ENCODE assay signal across 1 cellular context in the genomic region with DNA sequence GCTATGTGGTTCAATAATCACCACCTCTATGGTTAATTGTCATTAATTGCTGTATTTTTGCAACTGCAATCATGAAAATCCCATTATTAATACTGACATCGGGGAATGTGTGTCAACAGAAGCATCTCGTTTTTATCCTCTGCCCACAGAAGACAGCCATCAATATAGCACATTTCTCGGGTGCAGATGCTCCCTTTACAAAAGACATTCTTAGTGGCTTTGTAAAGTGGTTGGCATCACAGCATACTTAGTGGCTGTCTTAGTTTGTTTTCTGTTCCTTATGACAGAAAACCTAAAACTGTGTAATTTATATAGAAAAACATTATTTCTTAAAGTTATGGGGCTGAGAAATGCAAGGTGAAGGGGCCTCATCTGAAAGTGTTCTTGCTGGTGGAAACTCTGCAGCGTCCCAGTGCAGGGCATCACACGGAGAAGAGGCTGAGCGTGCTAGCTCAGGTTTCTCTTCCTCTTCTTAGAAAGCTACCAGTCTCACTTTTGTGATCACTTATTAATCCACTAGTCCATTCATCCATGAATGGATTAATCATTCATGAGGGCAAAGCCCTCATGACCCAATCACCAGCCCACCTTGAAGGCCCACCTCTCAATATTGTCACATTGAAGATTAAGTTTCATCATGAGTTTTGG.
A peak's percentile ranks its signal among the peaks of the same experiment; 100 is the strongest.
TF ChIP-seq lines count a peak whose summit lies in the region.

No MANE protein-coding gene starts in this region.

TF ChIP-seq in GM12878, 131 proteins besides CTCF, POLR2A, EP300 and RAD21 (continued from another document):
- TF ChIP-seq NFIC (IDR thresholded peaks at IDR 0.05; ENCODE audit: low read depth, low read length) (no peak), SP1 (IDR thresholded peaks at IDR 0.05; ENCODE audit: low read depth, low read length) (no peak), STAT1 (conservative IDR thresholded peaks at IDR 0.05) (no peak), SIN3A (IDR thresholded peaks at IDR 0.05; ENCODE audit: low read depth, low read length) (no peak), MTA2 (IDR thresholded peaks at IDR 0.05; ENCODE audit: low read depth) (peak; percentile 73), IKZF2 (IDR thresholded peaks at IDR 0.05) (peak in 1 of 2 experiments; percentile 30; a peak in 3 of 4 replicates), PAX5 (IDR thresholded peaks at IDR 0.05; ENCODE audit: borderline replicate concordance, low read depth, low read length) (0 out of 2 replicates have a peak, but pooled peaks have one; percentile 18), YBX1 (IDR thresholded peaks at IDR 0.05) (no peak), IKZF1 (conservative IDR thresholded peaks at IDR 0.05) (peak; percentile 44), MEF2A (IDR thresholded peaks at IDR 0.05; ENCODE audit: insufficient read depth, low read depth, low read length) (no peak), CBFB (IDR thresholded peaks at IDR 0.05; ENCODE audit: low read depth) (no peak), GATAD2B (conservative IDR thresholded peaks at IDR 0.05; ENCODE audit: low read depth) (no peak), POU2F2 (IDR thresholded peaks at IDR 0.05; ENCODE audit: borderline replicate concordance, low read depth, low read length) (no peak), ZZZ3 (IDR thresholded peaks at IDR 0.05; ENCODE audit: control insufficient read depth, insufficient read length, low read depth) (no peak), HDAC6 (IDR thresholded peaks at IDR 0.05; ENCODE audit: unreplicated experiment) (no peak), MYB (IDR thresholded peaks at IDR 0.05; ENCODE audit: borderline replicate concordance, low read depth, low read length) (no peak), NFYA (IDR thresholded peaks at IDR 0.05; ENCODE audit: borderline replicate concordance, low read depth, low read length) (no peak), SIX5 (IDR thresholded peaks at IDR 0.05; ENCODE audit: low read depth, low read length, severe bottlenecking) (no peak), ESRRA (IDR thresholded peaks at IDR 0.05; ENCODE audit: low read length) (no peak), CHD2 (IDR thresholded peaks at IDR 0.05; ENCODE audit: borderline replicate concordance, low read depth, low read length) (peak; percentile 23; the same call in 1 of the 2 replicates), CREB1 (IDR thresholded peaks at IDR 0.05; ENCODE audit: low read depth) (no peak)
- TF ChIP-seq, protein P1, sequence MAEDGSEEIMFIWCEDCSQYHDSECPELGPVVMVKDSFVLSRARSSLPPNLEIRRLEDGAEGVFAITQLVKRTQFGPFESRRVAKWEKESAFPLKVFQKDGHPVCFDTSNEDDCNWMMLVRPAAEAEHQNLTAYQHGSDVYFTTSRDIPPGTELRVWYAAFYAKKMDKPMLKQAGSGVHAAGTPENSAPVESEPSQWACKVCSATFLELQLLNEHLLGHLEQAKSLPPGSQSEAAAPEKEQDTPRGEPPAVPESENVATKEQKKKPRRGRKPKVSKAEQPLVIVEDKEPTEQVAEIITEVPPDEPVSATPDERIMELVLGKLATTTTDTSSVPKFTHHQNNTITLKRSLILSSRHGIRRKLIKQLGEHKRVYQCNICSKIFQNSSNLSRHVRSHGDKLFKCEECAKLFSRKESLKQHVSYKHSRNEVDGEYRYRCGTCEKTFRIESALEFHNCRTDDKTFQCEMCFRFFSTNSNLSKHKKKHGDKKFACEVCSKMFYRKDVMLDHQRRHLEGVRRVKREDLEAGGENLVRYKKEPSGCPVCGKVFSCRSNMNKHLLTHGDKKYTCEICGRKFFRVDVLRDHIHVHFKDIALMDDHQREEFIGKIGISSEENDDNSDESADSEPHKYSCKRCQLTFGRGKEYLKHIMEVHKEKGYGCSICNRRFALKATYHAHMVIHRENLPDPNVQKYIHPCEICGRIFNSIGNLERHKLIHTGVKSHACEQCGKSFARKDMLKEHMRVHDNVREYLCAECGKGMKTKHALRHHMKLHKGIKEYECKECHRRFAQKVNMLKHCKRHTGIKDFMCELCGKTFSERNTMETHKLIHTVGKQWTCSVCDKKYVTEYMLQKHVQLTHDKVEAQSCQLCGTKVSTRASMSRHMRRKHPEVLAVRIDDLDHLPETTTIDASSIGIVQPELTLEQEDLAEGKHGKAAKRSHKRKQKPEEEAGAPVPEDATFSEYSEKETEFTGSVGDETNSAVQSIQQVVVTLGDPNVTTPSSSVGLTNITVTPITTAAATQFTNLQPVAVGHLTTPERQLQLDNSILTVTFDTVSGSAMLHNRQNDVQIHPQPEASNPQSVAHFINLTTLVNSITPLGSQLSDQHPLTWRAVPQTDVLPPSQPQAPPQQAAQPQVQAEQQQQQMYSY (CRISPR knock-in tag; IDR thresholded peaks at IDR 0.05): no peak
- TF ChIP-seq, protein P2, sequence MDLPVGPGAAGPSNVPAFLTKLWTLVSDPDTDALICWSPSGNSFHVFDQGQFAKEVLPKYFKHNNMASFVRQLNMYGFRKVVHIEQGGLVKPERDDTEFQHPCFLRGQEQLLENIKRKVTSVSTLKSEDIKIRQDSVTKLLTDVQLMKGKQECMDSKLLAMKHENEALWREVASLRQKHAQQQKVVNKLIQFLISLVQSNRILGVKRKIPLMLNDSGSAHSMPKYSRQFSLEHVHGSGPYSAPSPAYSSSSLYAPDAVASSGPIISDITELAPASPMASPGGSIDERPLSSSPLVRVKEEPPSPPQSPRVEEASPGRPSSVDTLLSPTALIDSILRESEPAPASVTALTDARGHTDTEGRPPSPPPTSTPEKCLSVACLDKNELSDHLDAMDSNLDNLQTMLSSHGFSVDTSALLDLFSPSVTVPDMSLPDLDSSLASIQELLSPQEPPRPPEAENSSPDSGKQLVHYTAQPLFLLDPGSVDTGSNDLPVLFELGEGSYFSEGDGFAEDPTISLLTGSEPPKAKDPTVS (IDR thresholded peaks at IDR 0.05; ENCODE audit: low read depth, low read length): no peak
- TF ChIP-seq, protein P3, sequence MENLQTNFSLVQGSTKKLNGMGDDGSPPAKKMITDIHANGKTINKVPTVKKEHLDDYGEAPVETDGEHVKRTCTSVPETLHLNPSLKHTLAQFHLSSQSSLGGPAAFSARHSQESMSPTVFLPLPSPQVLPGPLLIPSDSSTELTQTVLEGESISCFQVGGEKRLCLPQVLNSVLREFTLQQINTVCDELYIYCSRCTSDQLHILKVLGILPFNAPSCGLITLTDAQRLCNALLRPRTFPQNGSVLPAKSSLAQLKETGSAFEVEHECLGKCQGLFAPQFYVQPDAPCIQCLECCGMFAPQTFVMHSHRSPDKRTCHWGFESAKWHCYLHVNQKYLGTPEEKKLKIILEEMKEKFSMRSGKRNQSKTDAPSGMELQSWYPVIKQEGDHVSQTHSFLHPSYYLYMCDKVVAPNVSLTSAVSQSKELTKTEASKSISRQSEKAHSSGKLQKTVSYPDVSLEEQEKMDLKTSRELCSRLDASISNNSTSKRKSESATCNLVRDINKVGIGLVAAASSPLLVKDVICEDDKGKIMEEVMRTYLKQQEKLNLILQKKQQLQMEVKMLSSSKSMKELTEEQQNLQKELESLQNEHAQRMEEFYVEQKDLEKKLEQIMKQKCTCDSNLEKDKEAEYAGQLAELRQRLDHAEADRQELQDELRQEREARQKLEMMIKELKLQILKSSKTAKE (IDR thresholded peaks at IDR 0.05; ENCODE audit: low read depth, poor library complexity, severe bottlenecking): no peak
- TF ChIP-seq, protein P4, sequence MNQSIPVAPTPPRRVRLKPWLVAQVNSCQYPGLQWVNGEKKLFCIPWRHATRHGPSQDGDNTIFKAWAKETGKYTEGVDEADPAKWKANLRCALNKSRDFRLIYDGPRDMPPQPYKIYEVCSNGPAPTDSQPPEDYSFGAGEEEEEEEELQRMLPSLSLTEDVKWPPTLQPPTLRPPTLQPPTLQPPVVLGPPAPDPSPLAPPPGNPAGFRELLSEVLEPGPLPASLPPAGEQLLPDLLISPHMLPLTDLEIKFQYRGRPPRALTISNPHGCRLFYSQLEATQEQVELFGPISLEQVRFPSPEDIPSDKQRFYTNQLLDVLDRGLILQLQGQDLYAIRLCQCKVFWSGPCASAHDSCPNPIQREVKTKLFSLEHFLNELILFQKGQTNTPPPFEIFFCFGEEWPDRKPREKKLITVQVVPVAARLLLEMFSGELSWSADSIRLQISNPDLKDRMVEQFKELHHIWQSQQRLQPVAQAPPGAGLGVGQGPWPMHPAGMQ (IDR thresholded peaks at IDR 0.05; ENCODE audit: borderline replicate concordance): no peak
- TF ChIP-seq, protein P5, sequence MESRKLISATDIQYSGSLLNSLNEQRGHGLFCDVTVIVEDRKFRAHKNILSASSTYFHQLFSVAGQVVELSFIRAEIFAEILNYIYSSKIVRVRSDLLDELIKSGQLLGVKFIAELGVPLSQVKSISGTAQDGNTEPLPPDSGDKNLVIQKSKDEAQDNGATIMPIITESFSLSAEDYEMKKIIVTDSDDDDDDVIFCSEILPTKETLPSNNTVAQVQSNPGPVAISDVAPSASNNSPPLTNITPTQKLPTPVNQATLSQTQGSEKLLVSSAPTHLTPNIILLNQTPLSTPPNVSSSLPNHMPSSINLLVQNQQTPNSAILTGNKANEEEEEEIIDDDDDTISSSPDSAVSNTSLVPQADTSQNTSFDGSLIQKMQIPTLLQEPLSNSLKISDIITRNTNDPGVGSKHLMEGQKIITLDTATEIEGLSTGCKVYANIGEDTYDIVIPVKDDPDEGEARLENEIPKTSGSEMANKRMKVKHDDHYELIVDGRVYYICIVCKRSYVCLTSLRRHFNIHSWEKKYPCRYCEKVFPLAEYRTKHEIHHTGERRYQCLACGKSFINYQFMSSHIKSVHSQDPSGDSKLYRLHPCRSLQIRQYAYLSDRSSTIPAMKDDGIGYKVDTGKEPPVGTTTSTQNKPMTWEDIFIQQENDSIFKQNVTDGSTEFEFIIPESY (IDR thresholded peaks at IDR 0.05): no peak
- TF ChIP-seq, protein P6, sequence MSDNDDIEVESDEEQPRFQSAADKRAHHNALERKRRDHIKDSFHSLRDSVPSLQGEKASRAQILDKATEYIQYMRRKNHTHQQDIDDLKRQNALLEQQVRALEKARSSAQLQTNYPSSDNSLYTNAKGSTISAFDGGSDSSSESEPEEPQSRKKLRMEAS (IDR thresholded peaks at IDR 0.05; ENCODE audit: low read depth, low read length): no peak
